ENCODE assay signal across 10 cellular contexts in the genomic region with DNA sequence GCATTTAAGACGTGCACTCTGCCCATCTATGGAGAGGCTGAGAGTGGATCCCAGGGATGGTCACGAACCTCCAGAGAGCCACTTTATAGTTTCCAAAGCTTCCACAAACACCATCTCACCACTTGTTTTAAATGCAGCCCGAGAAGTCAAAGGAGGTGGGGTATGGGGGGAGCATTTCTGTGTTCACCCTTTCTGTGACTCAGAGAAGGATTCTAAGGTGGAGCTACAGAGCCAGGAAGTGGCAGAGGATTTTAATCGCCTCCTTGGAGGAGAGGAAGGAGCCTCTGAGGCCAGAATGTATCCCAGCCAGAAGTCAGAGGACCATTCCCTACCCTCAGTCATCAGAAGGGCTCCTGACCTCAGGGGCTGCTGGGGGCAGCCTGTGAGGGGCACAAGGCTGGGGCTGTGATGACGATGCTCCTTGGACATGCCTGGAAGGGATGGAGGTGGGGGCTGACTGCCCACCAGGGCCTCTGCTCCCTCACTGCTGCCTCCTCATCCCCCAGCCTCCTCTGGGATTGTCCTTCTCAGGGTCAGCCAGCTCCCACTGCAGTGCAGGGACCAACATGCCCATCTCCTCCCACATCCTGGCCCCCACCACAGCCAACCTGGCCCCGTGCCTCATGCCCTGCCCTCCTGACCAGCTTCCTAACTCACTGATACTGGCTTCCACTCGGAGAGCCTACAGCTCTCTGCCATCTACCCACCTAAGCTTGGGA. TPM values are rescaled to one million over a fixed set of nuclear protein-coding genes. Genes with fewer than 3 reads are reported as not detected.
A peak's percentile ranks its signal among the peaks of the same experiment; 100 is the strongest.
DNase-seq lines count a peak whose midpoint lies in the region; ATAC-seq, FAIRE-seq and TF ChIP-seq lines count a peak whose summit lies in the region.
"Had no signal": no experiment of that assay in that cellular context is flagged by ENCODE, and none has a peak within 500 bp of the region (broad histone marks: within the 10 kb centered on the region; RNA-seq: fewer than 3 reads in every experiment).

No MANE protein-coding gene starts in this region.

- FAIRE-seq in bronchial epithelial cell (lab: Jason Lieb, UNC) = no peak

- no peak overlapping the region for H3K27ac ChIP-seq in neural progenitor cell
- H3K27ac ChIP-seq: parathyroid adenoma had no signal

- H3K4me2 ChIP-seq in neural progenitor cell = no peak overlapping the region

- peaks cover 35% of the 10 kb centered on the region for H4K20me1 ChIP-seq in neural progenitor cell (ENCODE audit: low read depth)

- peak overlapping the region; percentile 95 for H3K4me3 Mint-ChIP-seq in neural progenitor cell

- peaks cover 11% of the 10 kb centered on the region for H3K27me3 Mint-ChIP-seq in neural progenitor cell (ENCODE audit: insufficient read depth, low read depth)

- peaks cover 18% of the 10 kb centered on the region for H3K79me2 ChIP-seq in neural progenitor cell (ENCODE audit: low read depth)

- no peak overlapping the region for H3K9ac ChIP-seq in neural progenitor cell
- H3K9ac ChIP-seq: parathyroid adenoma had no signal

- peaks cover 35% of the 10 kb centered on the region for H3K4me1 Mint-ChIP-seq in neural progenitor cell

- DNase-seq in EH (ENCODE audit: low read depth) (peak; percentile 75), M059J (ENCODE audit: low read depth) (peak; percentile 72), bronchial epithelial cell (ENCODE audit: low read depth) (peak; percentile 54), neural progenitor cell (ENCODE audit: low spot score) (no peak), KBM-7 (no peak), NCI-H446 treated with DMSO at 0.1 percent for 48 hours (lab: John Stamatoyannopoulos, UW) (no peak)
- DNase-seq: NCI-H1048 had no signal

- no peak for ATAC-seq in HG02884 (IDR thresholded peaks at IDR 0.05; ENCODE audit: unreplicated experiment)
- ATAC-seq: Panc1 had no signal

- in situ Hi-C loops in KBM-7 (cut with MboI; ENCODE audit: low pct_unique_long_range_greater_than_20kb, low sequenced_read_pairs) = no loop called here

- peak overlapping the region; percentile 39 for H3K27ac Mint-ChIP-seq in neural progenitor cell

- no peak overlapping the region for H2AFZ ChIP-seq in neural progenitor cell (replicated peaks)
- H2AFZ ChIP-seq: parathyroid adenoma had no signal

- no peaks in the 10 kb centered on the region for H3K27me3 ChIP-seq in bronchial epithelial cell (ENCODE audit: control insufficient read depth, insufficient read depth, low read length)
- peaks cover 21% of the 10 kb centered on the region for H3K27me3 ChIP-seq in neural progenitor cell

- no peaks in the 10 kb centered on the region for H3K9me3 Mint-ChIP-seq in neural progenitor cell

- H3K4me1 ChIP-seq in neural progenitor cell = peaks cover 19% of the 10 kb centered on the region

- H3K4me3 ChIP-seq in bronchial epithelial cell (ENCODE audit: low read depth, low read length) = no peak overlapping the region
- no peak overlapping the region for H3K4me3 ChIP-seq in neural progenitor cell

- peaks cover 5% of the 10 kb centered on the region for H3K36me3 ChIP-seq in bronchial epithelial cell (ENCODE audit: control insufficient read depth, insufficient read depth, low read length)
- no peaks in the 10 kb centered on the region for H3K36me3 ChIP-seq in neural progenitor cell

- TF ChIP-seq CTCF in bronchial epithelial cell (IDR thresholded peaks at IDR 0.05; ENCODE audit: insufficient read depth, low read length, severe bottlenecking) = no peak
- no peak for TF ChIP-seq CTCF in neural progenitor cell (IDR thresholded peaks at IDR 0.05)

- no peaks in the 10 kb centered on the region for H3K9me3 ChIP-seq in neural progenitor cell (ENCODE audit: low read depth)

- H3F3A ChIP-seq in neural progenitor cell (ENCODE audit: low read depth) = no peaks in the 10 kb centered on the region

- H3K36me3 Mint-ChIP-seq in neural progenitor cell = peaks cover 11% of the 10 kb centered on the region

RNA-seq across cellular contexts. Expression of gene XYLT2, which starts 2.8 kb away (rescaled TPM):
- 17.8 and 37.4 TPM in 2 replicates for total RNA-seq in M059J (2014; rRNA removed; shearing (Covaris generic))
- 19.5 and 26.6 TPM in 2 replicates for total RNA-seq in bronchial epithelial cell
- total RNA-seq in neural progenitor cell (ENCODE audit: low replicate concordance) = 12.2 and 33.0 TPM in 2 replicates

RNA-seq across cellular contexts. Expression of gene MRPL27, which starts 24.3 kb away (rescaled TPM):
- total RNA-seq in M059J (2014; rRNA removed; shearing (Covaris generic)) = 89.9 and 119 TPM in 2 replicates
- 92.6 and 117 TPM in 2 replicates for total RNA-seq in bronchial epithelial cell
- 39.1 and 50.4 TPM in 2 replicates for total RNA-seq in neural progenitor cell (ENCODE audit: low replicate concordance)

RNA-seq across cellular contexts. Expression of gene EME1, which starts 24.3 kb away (rescaled TPM):
- 6.1 and 9.6 TPM in 2 replicates for total RNA-seq in M059J (2014; rRNA removed; shearing (Covaris generic))
- total RNA-seq in bronchial epithelial cell (0.13 and 0.53 TPM in 2 replicates), neural progenitor cell (ENCODE audit: low replicate concordance) (26.6 and 31.3 TPM in 2 replicates)

RNA-seq across cellular contexts. Expression of gene LRRC59, which starts 48.6 kb away (rescaled TPM):
- total RNA-seq in M059J (2014; rRNA removed; shearing (Covaris generic)) = 213 and 250 TPM in 2 replicates
- total RNA-seq in bronchial epithelial cell (235 and 279 TPM in 2 replicates), neural progenitor cell (ENCODE audit: low replicate concordance) (57.0 and 63.8 TPM in 2 replicates)

Comparison
In these comparisons a context has a peak if more than half of its experiments do, and no peak if none do; other contexts are left out.
1. DNase-seq: peak in EH (single experiment), M059J (single experiment) and bronchial epithelial cell (single experiment); none in neural progenitor cell (single experiment), KBM-7 (single experiment) and NCI-H446 treated with DMSO at 0.1 percent for 48 hours (single experiment).